15 cellular contexts compared by ENCODE assay signal in the genomic region with DNA sequence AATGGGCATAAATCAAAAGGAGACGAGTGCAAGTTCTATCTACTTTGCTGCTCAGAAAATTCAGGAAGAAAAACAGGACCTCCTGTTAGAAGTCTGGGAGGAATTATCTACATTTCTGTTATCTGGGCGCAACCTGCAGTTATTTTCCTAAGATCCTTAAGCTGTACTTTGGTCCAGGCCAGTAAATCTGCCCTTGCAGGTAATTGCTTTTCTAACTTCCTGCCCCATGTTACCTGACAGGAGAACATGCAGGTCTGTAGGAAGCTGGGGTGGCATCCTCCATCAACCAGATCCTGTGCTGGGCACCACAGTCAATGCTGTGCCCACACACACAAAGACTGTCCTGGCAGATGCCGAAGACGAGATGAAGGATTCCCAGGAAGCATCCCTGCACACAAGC.
"Had no signal": no experiment of that assay in that cellular context is flagged by ENCODE, and none has a peak within 500 bp of the region (broad histone marks: within the 10 kb centered on the region; RNA-seq: fewer than 3 reads in every experiment).

No MANE protein-coding gene starts in this region.

- H3K4me1 ChIP-seq: gastrocnemius medialis had no signal

- DNase-seq: central memory CD4-positive, alpha-beta T cell; cortex of kidney; dorsolateral prefrontal cortex; effector CD8-positive, alpha-beta T cell; gastrocnemius medialis; stimulated activated CD4-positive, alpha-beta T cell treated with anti-CD3 and anti-CD28 coated beads, Interleukin-2, amount 100 ng/mL, for 24 hours; stimulated activated CD4-positive, alpha-beta T cell treated with anti-CD3 and anti-CD28 coated beads, Interleukin-4, amount 100 ng/mL, for 4 hours; stimulated activated naive CD4-positive, alpha-beta T cell; upper lobe of right lung had no signal

- H3K9me3 ChIP-seq: esophagus muscularis mucosa, gastrocnemius medialis, neutrophil, upper lobe of right lung, vagina had no signal

- H3K36me3 ChIP-seq: esophagus muscularis mucosa, gastrocnemius medialis, upper lobe of right lung, vagina had no signal

- H3K4me3 ChIP-seq: dorsolateral prefrontal cortex, esophagus muscularis mucosa, gastrocnemius medialis, upper lobe of right lung, vagina had no signal

- H3K27me3 ChIP-seq: upper lobe of right lung, vagina had no signal

- ATAC-seq: gastrocnemius medialis, left lobe of liver, sciatic nerve, upper lobe of right lung had no signal

- H3K27ac ChIP-seq: epithelial cell of prostate, esophagus muscularis mucosa, gastrocnemius medialis, neutrophil, upper lobe of right lung, vagina had no signal
